In genomic region chr11:13341028-13341427, GRCh38 we compare ENCODE assay signal across 2 cellular contexts.
TF ChIP-seq lines count a peak whose summit lies in the region.

No MANE protein-coding gene starts in this region.

TF ChIP-seq in A549, 52 proteins besides CTCF, POLR2A, EP300 and RAD21:
- no peak for TF ChIP-seq ZC3H11A (IDR thresholded peaks at IDR 0.05)
- no peak for TF ChIP-seq KDM1A (IDR thresholded peaks at IDR 0.05; ENCODE audit: low read depth)
- no peak for TF ChIP-seq HOXB13 (CRISPR knock-in tag; IDR thresholded peaks at IDR 0.05; ENCODE audit: low read depth)

TF ChIP-seq in IMR-90, 13 proteins besides CTCF, POLR2A, EP300 and RAD21:
- TF ChIP-seq NFE2L2 (IDR thresholded peaks at IDR 0.05; ENCODE audit: low read depth, low read length), result no peak
TF ChIP-seq in IMR-90: peak in this region for 0.
